ENCODE assay signal across 1 cellular context in genomic region chr19:58536852-58537798, GRCh38.
TF ChIP-seq lines count a peak whose summit lies in the region.

No MANE protein-coding gene starts in this region.

TF ChIP-seq in GM23338, 12 proteins besides CTCF, POLR2A, EP300 and RAD21:
- TF ChIP-seq POLR2AphosphoS5 (IDR thresholded peaks at IDR 0.05; ENCODE audit: low read depth) (no peak), ZNF462 (CRISPR knock-in tag; IDR thresholded peaks at IDR 0.05) (no peak), STAT1 (IDR thresholded peaks at IDR 0.05; ENCODE audit: unreplicated experiment) (no peak), ETS1 (IDR thresholded peaks at IDR 0.05) (no peak), EZH2phosphoT487 (IDR thresholded peaks at IDR 0.05; ENCODE audit: unreplicated experiment) (no peak), ZNF114 (CRISPR knock-in tag; IDR thresholded peaks at IDR 0.05) (no peak), JUNB (IDR thresholded peaks at IDR 0.05; ENCODE audit: unreplicated experiment) (no peak), NANOG (IDR thresholded peaks at IDR 0.05; ENCODE audit: borderline replicate concordance) (no peak), CREB1 (CRISPR knock-in tag; IDR thresholded peaks at IDR 0.05; ENCODE audit: low read depth) (no peak), ZNF331 (CRISPR knock-in tag; IDR thresholded peaks at IDR 0.05; ENCODE audit: low read depth) (no peak), REST (IDR thresholded peaks at IDR 0.05; ENCODE audit: unreplicated experiment) (no peak), EZH2 (IDR thresholded peaks at IDR 0.05; ENCODE audit: low read depth, unreplicated experiment) (no peak)
